In the genomic region with DNA sequence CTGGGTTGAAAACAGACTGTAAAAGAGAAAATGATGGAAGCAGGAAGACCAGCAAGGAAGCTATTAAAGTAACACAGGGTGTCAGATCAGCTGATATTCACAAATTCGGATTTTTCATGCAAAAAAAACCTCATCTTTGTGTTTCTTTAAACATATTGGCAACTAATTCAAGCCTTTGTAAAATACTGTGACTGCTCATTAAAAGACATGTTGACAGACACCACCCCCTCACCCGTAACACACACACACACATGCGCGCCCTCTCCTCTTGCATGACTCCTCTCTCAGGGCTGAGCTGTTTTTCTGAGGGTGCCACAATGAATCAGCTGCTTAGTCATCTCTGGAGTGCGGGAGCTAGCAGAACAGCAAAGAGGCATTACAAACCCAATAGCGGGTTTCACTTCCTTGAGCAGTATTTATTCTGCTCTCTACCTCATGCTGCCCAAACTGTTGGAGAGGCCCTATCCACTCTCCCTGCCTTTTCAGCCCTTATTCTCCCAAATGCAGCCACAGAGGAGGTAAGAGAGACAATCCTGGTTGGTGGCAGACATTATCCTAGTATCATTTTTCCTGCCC, we compare ENCODE assay signal across 8 cellular contexts. TPM values are rescaled to one million over a fixed set of nuclear protein-coding genes. Genes with fewer than 3 reads are reported as not detected.
DNase-seq lines count a peak whose midpoint lies in the region; ATAC-seq, FAIRE-seq and TF ChIP-seq lines count a peak whose summit lies in the region.

No MANE protein-coding gene starts in this region.

- H3K4me3 ChIP-seq in NT2/D1 (ENCODE audit: insufficient read length, low read depth) = no peak overlapping the region
- H3K4me3 ChIP-seq in esophagus squamous epithelium = peak overlapping the region in 1 of 4 donors; percentile 7
- H3K4me3 ChIP-seq in testis = no peak overlapping the region

- TF ChIP-seq CTCF in esophagus squamous epithelium (IDR thresholded peaks at IDR 0.05) = no peak
- no peak for TF ChIP-seq CTCF in omental fat pad (IDR thresholded peaks at IDR 0.05)
- TF ChIP-seq CTCF in testis (IDR thresholded peaks at IDR 0.05) = no peak

- DNase-seq in AG20443 (ENCODE audit: low spot score) (peak; percentile 86), GM19239 (ENCODE audit: insufficient read length, low spot score) (peak; percentile 65), NT2/D1 (ENCODE audit: low read depth, low spot score) (peak; percentile 25), esophagus squamous epithelium (lab: John Stamatoyannopoulos, UW) (peak; percentile 25), omental fat pad (ENCODE audit: low spot score) (peak; percentile 59), testis (peak; percentile 20)
- peak; percentile 67 for DNase-seq in activated CD8-positive, alpha-beta memory T cell treated with anti-CD3 and anti-CD28 coated beads, Interleukin-2, amount 50 U/mL, for 24 hours (ENCODE audit: extremely low read depth)

- H3K36me3 ChIP-seq in NT2/D1 (ENCODE audit: insufficient read depth, insufficient read length, low read length) (no peaks in the 10 kb centered on the region), esophagus squamous epithelium (peaks cover 0 to 5% (median 0%) of the 10 kb centered on the region in 3 donors), testis (ENCODE audit: low read depth, missing control alignments) (no peaks in the 10 kb centered on the region)

- peak overlapping the region; percentile 44 to 71 (median 65) for H3K27ac ChIP-seq in esophagus squamous epithelium
- no peak overlapping the region for H3K27ac ChIP-seq in testis

- no peaks in the 10 kb centered on the region for H3K9me3 ChIP-seq in NT2/D1 (ENCODE audit: insufficient read depth, low read length)
- no peaks in the 10 kb centered on the region for H3K9me3 ChIP-seq in esophagus squamous epithelium
- H3K9me3 ChIP-seq in testis = no peaks in the 10 kb centered on the region

- peak; percentile 100 for FAIRE-seq in GM19239 (lab: Jason Lieb, UNC)

- no peak for TF ChIP-seq POLR2A in esophagus squamous epithelium (IDR thresholded peaks at IDR 0.05)
- TF ChIP-seq POLR2A in testis (IDR thresholded peaks at IDR 0.05) = no peak

- H3K27me3 ChIP-seq in NT2/D1 (ENCODE audit: insufficient read depth, insufficient read length) = no peaks in the 10 kb centered on the region
- no peaks in the 10 kb centered on the region for H3K27me3 ChIP-seq in esophagus squamous epithelium
- no peaks in the 10 kb centered on the region for H3K27me3 ChIP-seq in testis

- 12 to 25% methylated on average over 6 of the region's 6 CpGs for whole genome bisulfite sequencing in esophagus squamous epithelium, 2 donors
- 62% methylated on average over 6 of the region's 6 CpGs for WGBS in testis, 2 donors

- peaks cover 2% of the 10 kb centered on the region for H3K4me1 ChIP-seq in NT2/D1 (ENCODE audit: insufficient read depth, insufficient read length)
- peaks cover 9 to 39% (median 23%) of the 10 kb centered on the region in 3 donors for H3K4me1 ChIP-seq in esophagus squamous epithelium
- H3K4me1 ChIP-seq in testis = no peaks in the 10 kb centered on the region

- intact Hi-C loops in esophagus squamous epithelium (cut with DNase I) (no loop called here), testis (cut with DNase I; ENCODE audit: low total_unique reads) (no loop called here)

- H3K9ac ChIP-seq in NT2/D1 (ENCODE audit: insufficient read length, low read depth) = no peak overlapping the region

- peak; percentile 99 for ATAC-seq in HG03280 (IDR thresholded peaks at IDR 0.05; ENCODE audit: unreplicated experiment)
- peak; percentile 94 for ATAC-seq in omental fat pad (ENCODE audit: low FRiP score)

RNA-seq across cellular contexts. Expression of a gene that starts 35.8 kb away (rescaled TPM):
- total RNA-seq in esophagus squamous epithelium = 10 to 100 TPM in 2 of 4 donors, 1 to 10 TPM in 2; 2.0 to 69.6 (median 13.1) TPM
- 100 to 1,000 TPM in 3 of 4 donors, 10 to 100 TPM in 1; 42.9 to 278 (median 225) TPM for total RNA-seq in omental fat pad
- total RNA-seq in testis = 10 to 100 TPM; 13.8 to 18.8 TPM
- polyA plus RNA-seq in testis (ENCODE audit: insufficient read depth, low read depth, low replicate concordance) = 159 TPM

Comparison
In these comparisons a context has a peak if more than half of its experiments do, and no peak if none do; other contexts are left out.
1. DNase-seq: peak in every context shown above with its lines; median percentile 86 in AG20443; 67 in activated CD8-positive, alpha-beta memory T cell treated with anti-CD3 and anti-CD28 coated beads, Interleukin-2, amount 50 U/mL, for 24 hours; 65 in GM19239; 59 in omental fat pad; 25 in NT2/D1; 25 in esophagus squamous epithelium; 20 in testis.
2. H3K27ac ChIP-seq: peak in esophagus squamous epithelium (4 of 4); none in testis (0 of 2).